Comparison of ENCODE assay signal across 15 cellular contexts in the genomic region with DNA sequence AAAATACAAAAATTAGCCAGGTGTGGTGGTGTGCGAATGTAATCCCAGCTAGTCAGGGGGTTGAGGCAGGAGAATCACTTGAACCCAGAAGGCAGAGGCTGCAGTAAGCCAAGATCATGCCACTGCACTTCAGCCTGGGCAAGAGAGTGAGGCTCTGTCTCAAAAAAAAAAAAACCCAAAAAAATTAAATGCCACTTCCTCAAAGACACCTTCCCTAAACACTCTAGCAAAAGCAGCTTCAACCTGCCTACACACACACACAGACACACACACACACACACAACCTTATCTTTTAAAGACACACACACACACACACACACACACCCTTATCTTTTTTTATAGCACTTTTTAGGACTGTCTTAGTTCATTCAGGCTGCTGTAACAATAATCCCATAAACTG.
"Had no signal": no experiment of that assay in that cellular context is flagged by ENCODE, and none has a peak within 500 bp of the region (broad histone marks: within the 10 kb centered on the region; RNA-seq: fewer than 3 reads in every experiment).

No MANE protein-coding gene starts in this region.

- H3K4me3 Mint-ChIP-seq: nephron progenitor cell had no signal

- H3K36me3 Mint-ChIP-seq: naive B cell had no signal

- ATAC-seq: heart left ventricle, sciatic nerve had no signal

- H3K27me3 Mint-ChIP-seq: naive B cell had no signal

- H3K27ac Mint-ChIP-seq: nephron progenitor cell had no signal

- H3K9me3 Mint-ChIP-seq: nephron progenitor cell had no signal

- DNase-seq: dorsolateral prefrontal cortex; effector CD8-positive, alpha-beta T cell; heart left ventricle; hypothalamus; kidney glomerular epithelial cell; mesendoderm; naive B cell; nephron progenitor cell; spleen; stimulated activated CD4-positive, alpha-beta T cell treated with anti-CD3 and anti-CD28 coated beads, Interleukin-15, amount 100 ng/mL, for 24 hours; stimulated activated CD4-positive, alpha-beta T cell treated with anti-CD3 and anti-CD28 coated beads, Interleukin-1b, Interleukin-23, amount 100 ng/mL, for 48 hours; stimulated activated CD4-positive, alpha-beta T cell treated with anti-CD3 and anti-CD28 coated beads, Interleukin-4, amount 100 ng/mL, for 4 hours; stimulated activated naive CD4-positive, alpha-beta T cell; trophoblast cell had no signal
